In genomic region chr12:104653730-104654328, GRCh38 we compare ENCODE assay signal across 9 cellular contexts.
DNase-seq lines count a peak whose midpoint lies in the region; ATAC-seq and TF ChIP-seq lines count a peak whose summit lies in the region.
"Had no signal": no experiment of that assay in that cellular context is flagged by ENCODE, and none has a peak within 500 bp of the region (broad histone marks: within the 10 kb centered on the region; RNA-seq: fewer than 3 reads in every experiment).

No MANE protein-coding gene starts in this region.

- no peaks in the 10 kb centered on the region for H3K27me3 Mint-ChIP-seq in CD4-positive, alpha-beta T cell
- no peaks in the 10 kb centered on the region for H3K27me3 Mint-ChIP-seq in T-helper 2 cell treated with Interferon-gamma antibody and Interleukin-4, amounts not matched to agents 5 μg/mL and 100 μg/mL, for 36 hours (ENCODE audit: low read depth)
- H3K27me3 Mint-ChIP-seq in immature natural killer cell (ENCODE audit: low read depth in 3 of 3): peaks cover 1 to 17% (median 4%) of the 10 kb centered on the region in 3 donors

- CTCF ChIA-PET in CD4-positive, alpha-beta T cell (lab: Charles Lee): interaction anchor here (1.8 kb wide), 1 partner anchor 272 kb away, joined by 8 read pairs; no protein-coding TSS in a partner anchor

- intact Hi-C loops in CD4-positive, alpha-beta T cell (cut with DNase I, micrococcal nuclease): no loop called here
- intact Hi-C loops in tibial artery (cut with DNase I; ENCODE audit: low total_unique reads): no loop called here
- intact Hi-C loops in sciatic nerve (cut with DNase I): no loop called here

- H3K4me3 ChIP-seq in tibial artery: no peak overlapping the region

- POLR2A ChIA-PET in CD4-positive, alpha-beta T cell (lab: Charles Lee): no interaction called here

- peaks cover 50% of the 10 kb centered on the region for H3K4me1 Mint-ChIP-seq in CD4-positive, alpha-beta T cell (ENCODE audit: low read depth)
- H3K4me1 Mint-ChIP-seq in T-helper 2 cell treated with Interferon-gamma antibody and Interleukin-4, amounts not matched to agents 5 μg/mL and 100 μg/mL, for 36 hours (ENCODE audit: low read depth): peaks cover 19% of the 10 kb centered on the region
- H3K4me1 Mint-ChIP-seq in immature natural killer cell: peaks cover 78 to 98% of the 10 kb centered on the region in 2 donors

- H3K36me3 ChIP-seq in tibial artery: no peaks in the 10 kb centered on the region

- H3K9me3 ChIP-seq in CD4-positive, alpha-beta T cell (ENCODE audit: control insufficient read depth, low read length): no peaks in the 10 kb centered on the region
- no peaks in the 10 kb centered on the region for H3K9me3 ChIP-seq in tibial artery

- no peaks in the 10 kb centered on the region for H3K27me3 ChIP-seq in CD4-positive, alpha-beta T cell (ENCODE audit: control insufficient read depth, insufficient read depth, low read length)
- no peaks in the 10 kb centered on the region for H3K27me3 ChIP-seq in tibial artery

- H3K27ac Mint-ChIP-seq in CD4-positive, alpha-beta T cell: peak overlapping the region; percentile 42
- H3K27ac Mint-ChIP-seq in T-helper 2 cell treated with Interferon-gamma antibody and Interleukin-4, amounts not matched to agents 5 μg/mL and 100 μg/mL, for 36 hours: peak overlapping the region; percentile 41
- peak overlapping the region in 3 of 6 donors; percentile 21 to 80 (median 38) for H3K27ac Mint-ChIP-seq in immature natural killer cell

- ATAC-seq in CD4-positive, alpha-beta T cell (ENCODE audit: poor library complexity): peak; percentile 43
- no peak for ATAC-seq in HG02938 (IDR thresholded peaks at IDR 0.05; ENCODE audit: unreplicated experiment)
- no peak for ATAC-seq in sciatic nerve

- H3K4me3 Mint-ChIP-seq in CD4-positive, alpha-beta T cell: no peak overlapping the region
- no peak overlapping the region for H3K4me3 Mint-ChIP-seq in T-helper 2 cell treated with Interferon-gamma antibody and Interleukin-4, amounts not matched to agents 5 μg/mL and 100 μg/mL, for 36 hours
- H3K4me3 Mint-ChIP-seq in immature natural killer cell: no peak overlapping the region

- H3K27ac ChIP-seq in CD4-positive, alpha-beta T cell (ENCODE audit: low read depth, low read length): no peak overlapping the region
- H3K27ac ChIP-seq in tibial artery: no peak overlapping the region

- H3K36me3 Mint-ChIP-seq in CD4-positive, alpha-beta T cell (ENCODE audit: low read depth): peaks cover 9% of the 10 kb centered on the region
- H3K36me3 Mint-ChIP-seq in T-helper 2 cell treated with Interferon-gamma antibody and Interleukin-4, amounts not matched to agents 5 μg/mL and 100 μg/mL, for 36 hours (ENCODE audit: low read depth): peaks cover 9% of the 10 kb centered on the region
- no peaks in the 10 kb centered on the region for H3K36me3 Mint-ChIP-seq in immature natural killer cell

- DNase-seq in CD4-positive, alpha-beta T cell: no peak
- DNase-seq in GM13976 (ENCODE audit: low spot score): peak; percentile 41
- no peak for DNase-seq in T-helper 2 cell treated with Interferon-gamma antibody and Interleukin-4, amounts not matched to agents 5 μg/mL and 100 μg/mL, for 36 hours (ENCODE audit: low spot score)
- DNase-seq in immature natural killer cell: peak in 2 of 3 donors; percentile 23 to 29
- DNase-seq in tibial artery: no peak
- DNase-seq in sciatic nerve (ENCODE audit: low spot score): no peak
- no peak for DNase-seq in occipital lobe (lab: John Stamatoyannopoulos, UW)
- DNase-seq: NCI-H2081 treated with DMSO at 0.1 percent for 48 hours had no signal

- H3K9me3 Mint-ChIP-seq in CD4-positive, alpha-beta T cell: no peaks in the 10 kb centered on the region
- H3K9me3 Mint-ChIP-seq in T-helper 2 cell treated with Interferon-gamma antibody and Interleukin-4, amounts not matched to agents 5 μg/mL and 100 μg/mL, for 36 hours: no peaks in the 10 kb centered on the region
- H3K9me3 Mint-ChIP-seq in immature natural killer cell: no peaks in the 10 kb centered on the region

- in situ Hi-C loops in GM13976 (cut with MboI; ENCODE audit: low sequenced_read_pairs, unreplicated experiment): no loop called here

- H3K4me1 ChIP-seq in tibial artery: no peaks in the 10 kb centered on the region

- TF ChIP-seq CTCF in CD4-positive, alpha-beta T cell (IDR thresholded peaks at IDR 0.05): peak; percentile 44
- no peak for TF ChIP-seq CTCF in GM13976 (IDR thresholded peaks at IDR 0.05; ENCODE audit: borderline replicate concordance, control extremely low read depth, extremely low read depth, insufficient read depth, missing control alignments)
- no peak for TF ChIP-seq CTCF in tibial artery (IDR thresholded peaks at IDR 0.05)

Comparison
In these comparisons a context has a peak if more than half of its experiments do, and no peak if none do; other contexts are left out.
1. DNase-seq: peak in GM13976 (single experiment) and immature natural killer cell (2 of 3); none in CD4-positive, alpha-beta T cell (0 of 10), T-helper 2 cell treated with Interferon-gamma antibody and Interleukin-4, amounts not matched to agents 5 μg/mL and 100 μg/mL, for 36 hours (single experiment), tibial artery (0 of 2), sciatic nerve (single experiment) and occipital lobe (single experiment).